Comparison of ENCODE assay signal across 1 cellular context in the genomic region with DNA sequence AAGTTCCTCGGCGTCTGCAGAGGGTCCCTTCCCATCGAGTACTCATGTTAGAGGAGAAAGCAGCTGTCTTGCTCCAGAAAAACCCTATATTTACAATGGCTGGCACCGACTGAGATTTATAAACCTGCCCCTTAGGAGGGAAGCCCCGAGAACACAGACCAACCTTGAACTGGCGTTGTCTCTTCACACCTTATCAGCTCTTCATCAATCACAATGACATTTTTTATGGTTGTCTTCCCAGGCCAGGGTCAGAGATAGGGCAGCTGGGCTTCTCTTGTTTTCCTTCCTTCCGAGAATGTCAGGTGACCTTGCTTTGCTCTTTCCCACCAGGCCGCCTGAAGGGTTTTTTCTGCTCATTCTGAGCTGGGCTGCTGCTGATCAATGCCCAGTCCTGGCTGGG.
TF ChIP-seq lines count a peak whose summit lies in the region.

No MANE protein-coding gene starts in this region.

TF ChIP-seq in GM12878, 131 proteins besides CTCF, POLR2A, EP300 and RAD21 (continued from another document):
- TF ChIP-seq MEF2B (IDR thresholded peaks at IDR 0.05; ENCODE audit: partially characterized antibody, poor library complexity, severe bottlenecking), result no peak
- TF ChIP-seq RFX5 (IDR thresholded peaks at IDR 0.05; ENCODE audit: low read depth, low read length), result no peak
- no peak for TF ChIP-seq PAX5 (IDR thresholded peaks at IDR 0.05; ENCODE audit: borderline replicate concordance, low read depth, low read length)
- TF ChIP-seq GABPA (IDR thresholded peaks at IDR 0.05; ENCODE audit: low read depth), result no peak
- TF ChIP-seq, protein P1, sequence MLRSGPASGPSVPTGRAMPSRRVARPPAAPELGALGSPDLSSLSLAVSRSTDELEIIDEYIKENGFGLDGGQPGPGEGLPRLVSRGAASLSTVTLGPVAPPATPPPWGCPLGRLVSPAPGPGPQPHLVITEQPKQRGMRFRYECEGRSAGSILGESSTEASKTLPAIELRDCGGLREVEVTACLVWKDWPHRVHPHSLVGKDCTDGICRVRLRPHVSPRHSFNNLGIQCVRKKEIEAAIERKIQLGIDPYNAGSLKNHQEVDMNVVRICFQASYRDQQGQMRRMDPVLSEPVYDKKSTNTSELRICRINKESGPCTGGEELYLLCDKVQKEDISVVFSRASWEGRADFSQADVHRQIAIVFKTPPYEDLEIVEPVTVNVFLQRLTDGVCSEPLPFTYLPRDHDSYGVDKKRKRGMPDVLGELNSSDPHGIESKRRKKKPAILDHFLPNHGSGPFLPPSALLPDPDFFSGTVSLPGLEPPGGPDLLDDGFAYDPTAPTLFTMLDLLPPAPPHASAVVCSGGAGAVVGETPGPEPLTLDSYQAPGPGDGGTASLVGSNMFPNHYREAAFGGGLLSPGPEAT (IDR thresholded peaks at IDR 0.05; ENCODE audit: low read depth), result no peak
- TF ChIP-seq POU2F2 (IDR thresholded peaks at IDR 0.05; ENCODE audit: borderline replicate concordance, low read depth, low read length), result no peak
- no peak for TF ChIP-seq ESRRA (IDR thresholded peaks at IDR 0.05; ENCODE audit: low read length)
- no peak for TF ChIP-seq NBN (IDR thresholded peaks at IDR 0.05)
- no peak for TF ChIP-seq RELA (IDR thresholded peaks at IDR 0.05; ENCODE audit: borderline replicate concordance, partially characterized antibody)
- no peak for TF ChIP-seq SRF (IDR thresholded peaks at IDR 0.05; ENCODE audit: low read depth in 2 of 2, low read length in 2 of 2)
- TF ChIP-seq CEBPB (IDR thresholded peaks at IDR 0.05; ENCODE audit: borderline replicate concordance in 1 of 2, low read depth in 2 of 2, low read length in 2 of 2), result no peak
